In genomic region chr1:171801395-171801990, GRCh38 we compare ENCODE assay signal across 8 cellular contexts. TPM values are rescaled to one million over a fixed set of nuclear protein-coding genes. Genes with fewer than 3 reads are reported as not detected.
DNase-seq lines count a peak whose midpoint lies in the region; ATAC-seq and TF ChIP-seq lines count a peak whose summit lies in the region.

No MANE protein-coding gene starts in this region.

- no peaks in the 10 kb centered on the region for H3K27me3 ChIP-seq in thyroid gland

- DNase-seq in AG20443 (ENCODE audit: low spot score) = peak; percentile 60
- DNase-seq in GM19240 (ENCODE audit: insufficient read length, low spot score) = peak; percentile 26
- peak; percentile 18 for DNase-seq in NCI-H226
- peak; percentile 38 for DNase-seq in astrocyte of the spinal cord (ENCODE audit: low read depth, low spot score)
- DNase-seq in inferior parietal cortex (ENCODE audit: extremely low spot score) = peak; percentile 88
- DNase-seq in thyroid gland = peak in 1 of 2 donors; percentile 31

- H3K4me1 ChIP-seq in thyroid gland = peaks cover 15 to 17% of the 10 kb centered on the region in 2 donors

- intact Hi-C loops in thyroid gland (cut with DNase I) = loop anchor here (2.0 kb wide), 1 partner anchor 183 kb away; no protein-coding TSS in a partner anchor

- H3K4me3 ChIP-seq in astrocyte of the spinal cord (ENCODE audit: low read depth, low read length) (no peak overlapping the region), thyroid gland (replicated peaks in 1 of 3) (no peak overlapping the region)

- TF ChIP-seq POLR2A in thyroid gland (IDR thresholded peaks at IDR 0.05) = no peak

- in situ Hi-C loops in astrocyte of the spinal cord (cut with HindIII; ENCODE audit: low sequenced_read_pairs) = no loop called here

- TF ChIP-seq CTCF in astrocyte of the spinal cord (IDR thresholded peaks at IDR 0.05; ENCODE audit: low read depth, low read length) (peak; percentile 75), thyroid gland (IDR thresholded peaks at IDR 0.05) (peak; percentile 53 to 89 (median 82))

- ATAC-seq in HG02852 (IDR thresholded peaks at IDR 0.05; ENCODE audit: unreplicated experiment) = no peak
- ATAC-seq in GM21390 (IDR thresholded peaks at IDR 0.05; ENCODE audit: unreplicated experiment) = no peak

- peaks cover 0 to 8% of the 10 kb centered on the region in 2 donors for H3K36me3 ChIP-seq in thyroid gland

- no peaks in the 10 kb centered on the region for H3K9me3 ChIP-seq in thyroid gland

- WGBS in thyroid gland, 2 donors = 18 to 19% methylated on average over 3 of the region's 3 CpGs

- no peak overlapping the region for H3K27ac ChIP-seq in thyroid gland

RNA-seq across cellular contexts. Expression of gene METTL13, which starts 20.0 kb away (rescaled TPM):
- 10 to 100 TPM; 19.9 to 23.8 (median 22.7) TPM for total RNA-seq in thyroid gland

RNA-seq across cellular contexts. Expression of gene DNM3, which starts 39.8 kb away (rescaled TPM):
- total RNA-seq in thyroid gland = 10 to 100 TPM in 2 of 4 donors, 1 to 10 TPM in 2; 9.0 to 13.6 (median 10.8) TPM

RNA-seq across cellular contexts. Expression of gene VAMP4, which starts 59.6 kb away (rescaled TPM):
- total RNA-seq in thyroid gland = 10 to 100 TPM; 16.3 to 23.2 (median 17.8) TPM
